Comparison of ENCODE assay signal across 18 cellular contexts in the genomic region with DNA sequence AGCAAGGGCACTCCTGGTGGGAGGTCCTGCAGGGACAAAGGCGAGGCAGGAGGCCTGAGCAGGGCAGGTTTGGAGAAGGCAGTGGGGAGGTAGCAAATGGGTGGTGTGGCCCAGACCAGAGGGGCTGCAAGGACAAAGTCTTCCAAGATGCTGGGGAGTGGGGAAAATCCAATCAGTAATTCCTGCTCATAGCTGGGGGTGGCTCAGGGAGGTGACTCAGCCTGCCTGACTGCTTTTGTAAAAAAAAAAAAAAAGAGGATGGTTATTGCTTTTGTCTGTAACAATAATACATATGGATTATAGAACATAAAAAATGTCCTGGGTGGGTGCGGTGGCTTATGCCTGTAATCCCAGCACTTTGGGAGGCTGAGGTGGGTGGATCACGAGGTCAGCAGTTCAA. TPM values are rescaled to one million over a fixed set of nuclear protein-coding genes. Genes with fewer than 3 reads are reported as not detected.
"Had no signal": no experiment of that assay in that cellular context is flagged by ENCODE, and none has a peak within 500 bp of the region (broad histone marks: within the 10 kb centered on the region; RNA-seq: fewer than 3 reads in every experiment).

No MANE protein-coding gene starts in this region.

- H3K27ac ChIP-seq: ascending aorta, esophagus muscularis mucosa, sigmoid colon, suprapubic skin had no signal

- H3K9me3 Mint-ChIP-seq: activated naive CD8-positive, alpha-beta T cell treated with anti-CD3 and anti-CD28 coated beads, Interleukin-2, amount 10 ng/mL, durations not matched to agents 7 days and 5 days; activated T-cell treated with anti-CD3 and anti-CD28 coated beads, Interleukin-2, amount 50 U/mL, for 72 hours; dendritic cell treated with granulocyte-macrophage colony-stimulating factor and Interleukin-4, amounts not matched to agents 40 ng/mL and 50 ng/mL, for 4 days; immature natural killer cell; nephron; type B pancreatic cell had no signal

- H3K27me3 ChIP-seq: ascending aorta, esophagus muscularis mucosa, sigmoid colon, suprapubic skin had no signal

- H3K36me3 ChIP-seq: ascending aorta, esophagus muscularis mucosa, sigmoid colon had no signal

- H3K9me3 ChIP-seq: ascending aorta, esophagus muscularis mucosa, sigmoid colon, suprapubic skin had no signal

- H3K4me3 Mint-ChIP-seq: activated CD8-positive, alpha-beta memory T cell treated with anti-CD3 and anti-CD28 coated beads, Interleukin-2, amount 10 ng/mL, durations not matched to agents 7 days and 5 days; activated naive CD8-positive, alpha-beta T cell treated with anti-CD3 and anti-CD28 coated beads, Interleukin-2, amount 10 ng/mL, durations not matched to agents 7 days and 5 days; activated T-cell treated with anti-CD3 and anti-CD28 coated beads, Interleukin-2, amount 50 U/mL, for 72 hours; dendritic cell treated with granulocyte-macrophage colony-stimulating factor and Interleukin-4, amounts not matched to agents 40 ng/mL and 50 ng/mL, for 4 days; endodermal cell; immature natural killer cell; nephron; type B pancreatic cell had no signal

- H3K36me3 Mint-ChIP-seq: activated CD8-positive, alpha-beta memory T cell treated with anti-CD3 and anti-CD28 coated beads, Interleukin-2, amount 10 ng/mL, durations not matched to agents 7 days and 5 days; activated naive CD8-positive, alpha-beta T cell treated with anti-CD3 and anti-CD28 coated beads, Interleukin-2, amount 10 ng/mL, durations not matched to agents 7 days and 5 days; immature natural killer cell; type B pancreatic cell had no signal

- H3K4me3 ChIP-seq: ascending aorta, esophagus muscularis mucosa, sigmoid colon, suprapubic skin had no signal

- H3K27ac Mint-ChIP-seq: activated CD8-positive, alpha-beta memory T cell treated with anti-CD3 and anti-CD28 coated beads, Interleukin-2, amount 10 ng/mL, durations not matched to agents 7 days and 5 days; activated naive CD8-positive, alpha-beta T cell treated with anti-CD3 and anti-CD28 coated beads, Interleukin-2, amount 10 ng/mL, durations not matched to agents 7 days and 5 days; activated T-cell treated with anti-CD3 and anti-CD28 coated beads, Interleukin-2, amount 50 U/mL, for 72 hours; dendritic cell treated with granulocyte-macrophage colony-stimulating factor and Interleukin-4, amounts not matched to agents 40 ng/mL and 50 ng/mL, for 4 days; endodermal cell; nephron; type B pancreatic cell had no signal

- ATAC-seq: activated CD4-positive, CD25-positive, alpha-beta regulatory T cell treated with anti-CD3 and anti-CD28 coated beads, Interleukin-2, amount 50 U/mL, for 24 hours; activated CD8-positive, alpha-beta memory T cell treated with anti-CD3 and anti-CD28 coated beads, Interleukin-2, amount 10 ng/mL, durations not matched to agents 7 days and 5 days; activated T-cell treated with anti-CD3 and anti-CD28 coated beads, Interleukin-2, amount 50 U/mL, for 72 hours had no signal

- H3K27me3 Mint-ChIP-seq: activated CD8-positive, alpha-beta memory T cell treated with anti-CD3 and anti-CD28 coated beads, Interleukin-2, amount 10 ng/mL, durations not matched to agents 7 days and 5 days; type B pancreatic cell had no signal

- DNase-seq: activated CD8-positive, alpha-beta memory T cell treated with anti-CD3 and anti-CD28 coated beads, Interleukin-2, amount 10 ng/mL, durations not matched to agents 7 days and 5 days; activated gamma-delta T cell treated with Interleukin-2 at 50 U/mL for 16 hours; activated naive CD8-positive, alpha-beta T cell treated with anti-CD3 and anti-CD28 coated beads, Interleukin-2, amount 10 ng/mL, durations not matched to agents 7 days and 5 days; activated T-cell treated with anti-CD3 and anti-CD28 coated beads, Interleukin-2, amount 50 U/mL, for 72 hours; central memory CD4-positive, alpha-beta T cell; endodermal cell; immature natural killer cell; sigmoid colon; stimulated activated CD4-positive, alpha-beta T cell treated with anti-CD3 and anti-CD28 coated beads, Interleukin-2, amount 100 ng/mL, for 48 hours; stimulated activated naive CD4-positive, alpha-beta T cell treated with Interleukin-2 at 50 U/mL for 16 hours; T-helper 2 cell had no signal

RNA-seq across cellular contexts. Expression of a gene that starts 5.2 kb away (rescaled TPM):
- total RNA-seq: activated CD8-positive, alpha-beta memory T cell treated with anti-CD3 and anti-CD28 coated beads, Interleukin-2, amount 10 ng/mL, durations not matched to agents 7 days and 5 days had no signal
- polyA plus RNA-seq: immature natural killer cell had no signal

RNA-seq across cellular contexts. Expression of a gene that starts 34.3 kb away (rescaled TPM):
- polyA plus RNA-seq: immature natural killer cell had no signal
